In genomic region chr6:106586815-106587214, GRCh38 we compare ENCODE assay signal across 24 cellular contexts.
"Had no signal": no experiment of that assay in that cellular context is flagged by ENCODE, and none has a peak within 500 bp of the region (broad histone marks: within the 10 kb centered on the region; RNA-seq: fewer than 3 reads in every experiment).

No MANE protein-coding gene starts in this region.

- H3K9me3 ChIP-seq: heart left ventricle, pancreas, prostate gland, stomach, suprapubic skin, tibial artery had no signal

- ATAC-seq: activated CD4-positive, CD25-positive, alpha-beta regulatory T cell treated with anti-CD3 and anti-CD28 coated beads, Interleukin-2, amount 50 U/mL, for 24 hours; heart left ventricle; left ventricle myocardium superior; pancreas; sciatic nerve; stimulated activated naive B cell treated with anti-CD40 and anti-IgM and Interleukin-4, amounts not matched to agents 10 μg/mL and 1 μg/mL and 100 μg/mL, for 72 hours had no signal

- H3K36me3 ChIP-seq: pancreas, prostate gland had no signal

- DNase-seq: activated CD4-positive, alpha-beta memory T cell treated with anti-CD3 and anti-CD28 coated beads, Interleukin-2, amount 10 ng/mL, durations not matched to agents 7 days and 5 days; activated CD4-positive, alpha-beta T cell treated with anti-CD3 and anti-CD28 coated beads, Interleukin-2, amount 10 ng/mL, durations not matched to agents 24 days and 14 days; activated CD8-positive, alpha-beta memory T cell treated with anti-CD3 and anti-CD28 coated beads, Interleukin-2, amount 50 U/mL, for 48 hours; activated naive CD4-positive, alpha-beta T cell treated with Interleukin-2 at 50 U/mL for 16 hours; activated T-cell treated with anti-CD3 and anti-CD28 coated beads, Interleukin-2, amount 50 U/mL, for 24 hours; anterior cingulate cortex; effector CD4-positive, alpha-beta T cell; heart left ventricle; left ventricle myocardium superior; naive B cell; pancreas; retina; stimulated activated CD4-positive, alpha-beta T cell treated with anti-CD3 and anti-CD28 coated beads, Interleukin-1b, Interleukin-23, amount 100 ng/mL, for 48 hours; stimulated activated CD4-positive, alpha-beta T cell treated with anti-CD3 and anti-CD28 coated beads, Interleukin-4, amount 100 ng/mL, for 4 hours; stimulated activated CD8-positive, alpha-beta memory T cell treated with anti-CD3 and anti-CD28 coated beads, Interleukin-4, amount 100 ng/mL, for 48 hours; stimulated activated naive B cell treated with anti-CD40 and anti-IgM and Interleukin-4, amounts not matched to agents 10 μg/mL and 1 μg/mL and 100 μg/mL, for 72 hours; stomach; tibial artery; WERI-Rb-1 had no signal

- H3K4me2 ChIP-seq: smooth muscle cell had no signal

- H3K4me3 ChIP-seq: heart left ventricle, pancreas, prostate gland, smooth muscle cell, stomach, suprapubic skin, tibial artery had no signal

- H3K27me3 ChIP-seq: heart left ventricle, pancreas, stomach, suprapubic skin, tibial artery had no signal

- H3K4me1 ChIP-seq: pancreas, prostate gland, stomach had no signal

- H3K27ac ChIP-seq: heart left ventricle, pancreas, prostate gland, stomach, suprapubic skin, tibial artery, WERI-Rb-1 had no signal
